Comparison of ENCODE assay signal across 8 cellular contexts in the genomic region with DNA sequence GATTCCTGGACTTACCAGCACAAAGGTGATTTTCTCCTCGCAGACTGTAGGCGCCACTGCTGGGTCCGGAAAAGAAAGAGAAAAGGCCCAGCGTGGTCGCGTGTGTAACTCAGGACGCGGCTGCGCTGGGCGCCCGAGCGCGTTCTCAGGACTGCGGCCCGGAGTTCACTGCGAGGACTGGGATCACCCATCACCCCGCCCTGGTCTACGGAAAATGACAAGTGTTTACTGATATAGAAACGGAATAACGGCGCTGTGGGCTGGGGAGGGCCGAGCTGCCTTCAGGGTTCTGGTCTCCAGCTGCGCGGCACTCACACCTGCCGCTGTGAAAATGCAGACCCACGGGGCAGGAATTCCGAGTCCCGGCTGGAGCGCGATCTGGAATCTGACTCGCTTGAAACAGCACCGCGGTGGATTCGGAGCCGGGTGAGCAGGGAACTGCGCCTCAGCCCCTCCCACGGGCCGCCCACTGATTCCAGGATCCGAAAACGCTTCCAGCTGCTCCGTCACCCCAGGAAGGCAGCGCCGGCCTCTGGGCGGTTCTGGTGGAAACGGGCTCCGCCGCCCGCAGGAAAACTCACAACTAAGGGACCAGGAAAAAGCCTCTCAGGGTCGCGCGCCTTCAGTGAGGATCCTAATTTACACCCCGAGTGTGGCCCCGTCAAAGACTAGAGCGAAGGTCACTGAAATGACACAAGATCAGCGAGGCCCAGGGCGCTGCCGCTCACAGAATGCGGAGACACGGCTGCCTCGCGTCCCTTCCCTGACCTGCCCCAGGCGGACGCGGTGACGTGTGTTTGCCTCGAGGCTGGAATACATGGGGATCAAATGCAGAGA. TPM values are rescaled to one million over a fixed set of nuclear protein-coding genes. Genes with fewer than 3 reads are reported as not detected.
A peak's percentile ranks its signal among the peaks of the same experiment; 100 is the strongest.
DNase-seq lines count a peak whose midpoint lies in the region; ATAC-seq and TF ChIP-seq lines count a peak whose summit lies in the region.

No MANE protein-coding gene starts in this region.

- no peaks in the 10 kb centered on the region for H3K36me3 ChIP-seq in prostate gland

- H3K27ac ChIP-seq in prostate gland, result peak overlapping the region; percentile 89 to 93

- intact Hi-C loops in prostate gland (cut with DNase I), result loop anchor here (1.0 to 5.0 kb wide), 2 partner anchors 85 to 90 kb away; partner anchors contain the start of gene POLR1H

- TF ChIP-seq CTCF in astrocyte of the spinal cord (IDR thresholded peaks at IDR 0.05; ENCODE audit: low read depth, low read length), result peak; percentile 36
- peak in 2 of 4 experiments; percentile 38 to 50 for TF ChIP-seq CTCF in prostate gland (IDR thresholded peaks at IDR 0.05)

- H3K4me1 ChIP-seq in prostate gland (replicated peaks), result peaks cover 4% of the 10 kb centered on the region

- H3K27me3 ChIP-seq in prostate gland (replicated peaks; ENCODE audit: insufficient read depth), result no peaks in the 10 kb centered on the region

- TF ChIP-seq POLR2A in prostate gland (IDR thresholded peaks at IDR 0.05), result peak; percentile 50

- H3K4me3 ChIP-seq in astrocyte of the spinal cord (ENCODE audit: low read depth, low read length) (peak overlapping the region; percentile 39), prostate gland (peak overlapping the region; percentile 37 to 48)

- in situ Hi-C loops in astrocyte of the spinal cord (cut with HindIII; ENCODE audit: low sequenced_read_pairs), result no loop called here

- under 1% methylated on average over 64 of the region's 66 CpGs for WGBS in prostate gland

- peak; percentile 64 for ATAC-seq in GM21576 (IDR thresholded peaks at IDR 0.05; ENCODE audit: unreplicated experiment)
- ATAC-seq in HG03025 (IDR thresholded peaks at IDR 0.05; ENCODE audit: low FRiP score, unreplicated experiment), result no peak

- DNase-seq in CD1c-positive myeloid dendritic cell (ENCODE audit: extremely low spot score) (peak; percentile 86), NAMALWA (ENCODE audit: low spot score) (peak; percentile 35), T1000 (lab: John Stamatoyannopoulos, UW) (peak; percentile 68), astrocyte of the spinal cord (ENCODE audit: low read depth, low spot score) (peak; percentile 59), hepatic stellate cell (ENCODE audit: low spot score) (peak; percentile 71), prostate gland (ENCODE audit: low spot score) (peak; percentile 81)

- no peaks in the 10 kb centered on the region for H3K9me3 ChIP-seq in prostate gland

RNA-seq across cellular contexts. Expression of gene HLA-A, which starts 34.5 kb away (rescaled TPM):
- 100 to 1,000 TPM; 564 to 620 TPM for total RNA-seq in prostate gland

Comparison
In these comparisons a context has a peak if more than half of its experiments do, and no peak if none do; other contexts are left out.
1. DNase-seq: peak in every context shown above with its lines; median percentile 86 in CD1c-positive myeloid dendritic cell; 81 in prostate gland; 71 in hepatic stellate cell; 68 in T1000; 59 in astrocyte of the spinal cord; 35 in NAMALWA.